26 cellular contexts compared by ENCODE assay signal in the genomic region with DNA sequence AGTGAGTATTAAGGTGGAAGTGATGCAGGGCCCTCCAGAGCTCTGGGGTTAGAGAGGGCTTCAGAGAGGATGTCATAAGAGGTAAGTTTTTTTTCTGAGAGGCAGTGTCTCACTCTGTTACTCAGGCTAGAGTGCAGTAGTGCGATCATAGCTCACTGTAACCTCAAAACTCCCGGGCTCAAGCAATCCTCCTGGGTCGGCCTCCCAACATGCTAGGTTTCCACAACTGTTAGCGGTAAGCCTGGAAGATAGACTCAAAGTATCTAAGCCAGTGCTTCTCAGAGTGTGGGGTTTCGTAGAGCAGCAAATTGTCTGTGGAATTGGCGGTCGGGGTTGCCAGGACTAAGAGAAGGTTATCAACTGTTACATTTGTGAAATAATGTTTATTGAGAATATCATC. TPM values are rescaled to one million over a fixed set of nuclear protein-coding genes. Genes with fewer than 3 reads are reported as not detected.
A peak's percentile ranks its signal among the peaks of the same experiment; 100 is the strongest.
DNase-seq lines count a peak whose midpoint lies in the region; ATAC-seq and TF ChIP-seq lines count a peak whose summit lies in the region.
"Had no signal": no experiment of that assay in that cellular context is flagged by ENCODE, and none has a peak within 500 bp of the region (broad histone marks: within the 10 kb centered on the region; RNA-seq: fewer than 3 reads in every experiment).

No MANE protein-coding gene starts in this region.

- no peak overlapping the region for H3K23ac ChIP-seq in H9 (ENCODE audit: insufficient read length, low read depth, low read length)

- H3K27ac Mint-ChIP-seq in H9 (peak overlapping the region in 2 of 3 experiments; percentile 20 to 22; a peak in 3 of 7 replicates), brain (peak overlapping the region in 3 of 5 experiments; percentile 15 to 50 (median 16)), neural progenitor cell (no peak overlapping the region)
- H3K27ac Mint-ChIP-seq in natural killer cell treated with Interleukin-12 subunit alpha and Interleukin-12 subunit beta and Interleukin-15 and Interleukin-18, amount 100 ng/mL, for 72 hours: no peak overlapping the region
- H3K27ac Mint-ChIP-seq: CD4-positive, alpha-beta T cell; IgD-negative memory B cell; T-helper 1 cell treated with Interleukin-12 subunit alpha and Interleukin-12 subunit beta and Interleukin-4 antibody, amounts not matched to agents 30 μg/mL and 1 μg/mL, for 36 hours had no signal

- H3K4me3 ChIP-seq in BLaER1 treated with 17β-estradiol and CSF1 and Interleukin-3, amounts not matched to agents 10 nM and 100 nM: no peak overlapping the region
- H3K4me3 ChIP-seq in neural progenitor cell: no peak overlapping the region

- no peak overlapping the region; the same call in 1 of the 2 replicates for H3K14ac ChIP-seq in H9 (ENCODE audit: insufficient read depth, low read length)

- no peak overlapping the region for H2BK15ac ChIP-seq in H9 (ENCODE audit: low read depth, low read length)

- DNase-seq in H9: no peak
- DNase-seq in neural progenitor cell (ENCODE audit: low spot score): no peak
- DNase-seq in NCI-H2227 (lab: John Stamatoyannopoulos, UW; ENCODE audit: unreplicated experiment): no peak
- no peak for DNase-seq in natural killer cell treated with Interleukin-12 subunit alpha and Interleukin-12 subunit beta and Interleukin-15 and Interleukin-18, amount 100 ng/mL, for 72 hours (ENCODE audit: low spot score)
- DNase-seq in activated effector memory CD4-positive, alpha-beta T cell treated with Interleukin-2 at 50 U/mL for 16 hours: no peak
- DNase-seq in NCI-H1694 treated with DMSO at 0.1 percent for 48 hours (lab: John Stamatoyannopoulos, UW): no peak
- DNase-seq: CD4-positive, alpha-beta T cell; COR-L47; DMS53; EL; GDM1; NCI-H1092 treated with DMSO at 0.1 percent for 48 hours; NCI-H1436 treated with DMSO at 0.1 percent for 48 hours; NCI-H1930; NCI-H2107; NCI-H446; NCI-H524 treated with DMSO at 0.1 percent for 48 hours; NCI-H82; SHP77 treated with DMSO at 0.1 percent for 48 hours; SK-N-SH; SW 1271 had no signal

- no peaks in the 10 kb centered on the region for H3K27me3 ChIP-seq in BLaER1 treated with 17β-estradiol and CSF1 and Interleukin-3, amounts not matched to agents 10 nM and 100 nM
- no peaks in the 10 kb centered on the region for H3K27me3 ChIP-seq in H9 (ENCODE audit: insufficient read depth, low read length)
- H3K27me3 ChIP-seq in neural progenitor cell: no peaks in the 10 kb centered on the region

- no peak overlapping the region for H3K18ac ChIP-seq in H9 (ENCODE audit: insufficient read length, low read depth, low read length)

- H4K8ac ChIP-seq in H9 (replicated peaks; ENCODE audit: insufficient read length, low read depth, low read length): no peak overlapping the region

- H3K79me1 ChIP-seq in H9 (ENCODE audit: insufficient read depth, low read depth, low read length, poor library complexity, severe bottlenecking): no peaks in the 10 kb centered on the region

- H3K9ac ChIP-seq in BLaER1 treated with 17β-estradiol and CSF1 and Interleukin-3, amounts not matched to agents 10 nM and 100 nM: no peak overlapping the region
- H3K9ac ChIP-seq in H9 (ENCODE audit: extremely low read depth, insufficient read length, low read length) (no peak overlapping the region), neural progenitor cell (no peak overlapping the region)
- H3K9ac ChIP-seq: SK-N-SH had no signal

- no peaks in the 10 kb centered on the region for H4K20me1 ChIP-seq in BLaER1 treated with 17β-estradiol and CSF1 and Interleukin-3, amounts not matched to agents 10 nM and 100 nM
- H4K20me1 ChIP-seq in H9 (ENCODE audit: control insufficient read depth, insufficient read depth, insufficient read length) (no peaks in the 10 kb centered on the region), neural progenitor cell (ENCODE audit: low read depth) (no peaks in the 10 kb centered on the region)

- no peak overlapping the region for H4K5ac ChIP-seq in H9 (ENCODE audit: insufficient read length, low read depth, low read length)

- peaks cover 19 to 58% (median 44%) of the 10 kb centered on the region in 10 experiments for H3K4me1 ChIP-seq in BLaER1 treated with 17β-estradiol and CSF1 and Interleukin-3, amounts not matched to agents 10 nM and 100 nM
- H3K4me1 ChIP-seq in H9 (ENCODE audit: insufficient read depth, low read length) (no peaks in the 10 kb centered on the region; the same call in 1 of the 2 replicates), neural progenitor cell (peaks cover 7% of the 10 kb centered on the region)

- H3K27ac ChIP-seq in BLaER1 treated with 17β-estradiol and CSF1 and Interleukin-3, amounts not matched to agents 10 nM and 100 nM: no peak overlapping the region
- no peak overlapping the region for H3K27ac ChIP-seq in H9 (ENCODE audit: insufficient read length, low read depth, low read length)
- H3K27ac ChIP-seq in neural progenitor cell: no peak overlapping the region
- H3K27ac ChIP-seq: HL-60 had no signal

- no peak overlapping the region for H2AFZ ChIP-seq in H9 (ENCODE audit: low read length)
- H2AFZ ChIP-seq in neural progenitor cell (replicated peaks): peak overlapping the region; percentile 7

- H3K36me3 ChIP-seq in BLaER1 treated with 17β-estradiol and CSF1 and Interleukin-3, amounts not matched to agents 10 nM and 100 nM: no peaks in the 10 kb centered on the region
- H3K36me3 ChIP-seq in neural progenitor cell: no peaks in the 10 kb centered on the region

- H2BK12ac ChIP-seq in H9 (ENCODE audit: insufficient read length, low read depth, low read length): no peak overlapping the region

- H2BK5ac ChIP-seq in H9 (ENCODE audit: insufficient read length, low read length): no peak overlapping the region

- H3F3A ChIP-seq in neural progenitor cell (ENCODE audit: low read depth): no peaks in the 10 kb centered on the region

- H3K4me1 Mint-ChIP-seq in H9: peaks cover 8 to 13% of the 10 kb centered on the region in 2 experiments
- H3K4me1 Mint-ChIP-seq in brain: peaks cover 48% of the 10 kb centered on the region
- peaks cover 20% of the 10 kb centered on the region for H3K4me1 Mint-ChIP-seq in neural progenitor cell
- H3K4me1 Mint-ChIP-seq in natural killer cell treated with Interleukin-12 subunit alpha and Interleukin-12 subunit beta and Interleukin-15 and Interleukin-18, amount 100 ng/mL, for 72 hours (ENCODE audit: low read depth in 2 of 2): no peaks in the 10 kb centered on the region

- TF ChIP-seq CTCF in H9 (conservative IDR thresholded peaks at IDR 0.05) (no peak), brain (conservative IDR thresholded peaks at IDR 0.05) (no peak), neural progenitor cell (IDR thresholded peaks at IDR 0.05) (no peak)

- H3K79me2 ChIP-seq in H9 (ENCODE audit: insufficient read depth, low read length) (no peaks in the 10 kb centered on the region), neural progenitor cell (ENCODE audit: low read depth) (no peaks in the 10 kb centered on the region)

- H4K91ac ChIP-seq in H9 (ENCODE audit: insufficient read length, low read depth, low read length): no peak overlapping the region

- no peak for ATAC-seq in natural killer cell treated with Interleukin-12 subunit alpha and Interleukin-12 subunit beta and Interleukin-15 and Interleukin-18, amount 100 ng/mL, for 72 hours

- H2BK120ac ChIP-seq in H9 (ENCODE audit: low read depth, low read length, poor library complexity, severe bottlenecking): no peak overlapping the region

- WGBS in H9 (ENCODE audit: extremely low coverage, insufficient read length, low lambda C conversion rate): no CpG with 5 or more reads among the region's 7 CpGs

- H3K4me3 Mint-ChIP-seq in H9: no peak overlapping the region
- no peak overlapping the region for H3K4me3 Mint-ChIP-seq in brain
- H3K4me3 Mint-ChIP-seq in neural progenitor cell: no peak overlapping the region
- no peak overlapping the region for H3K4me3 Mint-ChIP-seq in natural killer cell treated with Interleukin-12 subunit alpha and Interleukin-12 subunit beta and Interleukin-15 and Interleukin-18, amount 100 ng/mL, for 72 hours
- H3K4me3 Mint-ChIP-seq: CD4-positive, alpha-beta T cell; IgD-negative memory B cell; T-helper 1 cell treated with Interleukin-12 subunit alpha and Interleukin-12 subunit beta and Interleukin-4 antibody, amounts not matched to agents 30 μg/mL and 1 μg/mL, for 36 hours had no signal

- peaks cover 0 to 6% (median 0%) of the 10 kb centered on the region in 11 experiments; a peak in 1 of 22 replicates for H3K9me3 ChIP-seq in BLaER1 treated with 17β-estradiol and CSF1 and Interleukin-3, amounts not matched to agents 10 nM and 100 nM (replicated peaks in 1 of 11)
- no peaks in the 10 kb centered on the region for H3K9me3 ChIP-seq in H9 (ENCODE audit: control insufficient read depth, low read depth, low read length)
- no peaks in the 10 kb centered on the region for H3K9me3 ChIP-seq in neural progenitor cell (ENCODE audit: low read depth)
- H3K9me3 ChIP-seq: SK-N-SH had no signal

- no peaks in the 10 kb centered on the region for H3K23me2 ChIP-seq in H9 (ENCODE audit: insufficient read length, low read depth, low read length, poor library complexity, severe bottlenecking)

- peak overlapping the region in 8 of 11 experiments; percentile 7 to 60 (median 41); a peak in 13 of 22 replicates for H3K4me2 ChIP-seq in BLaER1 treated with 17β-estradiol and CSF1 and Interleukin-3, amounts not matched to agents 10 nM and 100 nM
- H3K4me2 ChIP-seq in H9 (ENCODE audit: insufficient read depth, insufficient read length, low read length) (no peak overlapping the region), neural progenitor cell (no peak overlapping the region)
- H3K4me2 ChIP-seq: SK-N-SH had no signal

- no peak overlapping the region for H2AK5ac ChIP-seq in H9 (ENCODE audit: insufficient read length, low read length)

- H3K27me3 Mint-ChIP-seq in H9 (ENCODE audit: low read depth) (no peaks in the 10 kb centered on the region), brain (no peaks in the 10 kb centered on the region), neural progenitor cell (ENCODE audit: insufficient read depth, low read depth) (peaks cover 7% of the 10 kb centered on the region)
- peaks cover 0 to 3% of the 10 kb centered on the region in 2 donors for H3K27me3 Mint-ChIP-seq in natural killer cell treated with Interleukin-12 subunit alpha and Interleukin-12 subunit beta and Interleukin-15 and Interleukin-18, amount 100 ng/mL, for 72 hours
- H3K27me3 Mint-ChIP-seq: CD4-positive, alpha-beta T cell; IgD-negative memory B cell had no signal

- H3K4ac ChIP-seq in H9 (ENCODE audit: low read depth, low read length): no peak overlapping the region

- H3K36me3 Mint-ChIP-seq in H9 (ENCODE audit: insufficient read depth in 1 of 3, low read depth in 3 of 3) (no peaks in the 10 kb centered on the region), brain (no peaks in the 10 kb centered on the region), neural progenitor cell (no peaks in the 10 kb centered on the region)
- no peaks in the 10 kb centered on the region for H3K36me3 Mint-ChIP-seq in natural killer cell treated with Interleukin-12 subunit alpha and Interleukin-12 subunit beta and Interleukin-15 and Interleukin-18, amount 100 ng/mL, for 72 hours
- H3K36me3 Mint-ChIP-seq: IgD-negative memory B cell had no signal

- H3T11ph ChIP-seq in H9 (ENCODE audit: low read length): no peak overlapping the region

- H3K9me3 Mint-ChIP-seq in H9: no peaks in the 10 kb centered on the region
- H3K9me3 Mint-ChIP-seq in brain: peaks cover 0 to 2% (median 0%) of the 10 kb centered on the region in 5 experiments
- no peaks in the 10 kb centered on the region for H3K9me3 Mint-ChIP-seq in neural progenitor cell
- no peaks in the 10 kb centered on the region for H3K9me3 Mint-ChIP-seq in natural killer cell treated with Interleukin-12 subunit alpha and Interleukin-12 subunit beta and Interleukin-15 and Interleukin-18, amount 100 ng/mL, for 72 hours
- H3K9me3 Mint-ChIP-seq: CD4-positive, alpha-beta T cell; IgD-negative memory B cell; T-helper 1 cell treated with Interleukin-12 subunit alpha and Interleukin-12 subunit beta and Interleukin-4 antibody, amounts not matched to agents 30 μg/mL and 1 μg/mL, for 36 hours had no signal

- no peak overlapping the region for H2BK20ac ChIP-seq in H9 (ENCODE audit: low read depth, low read length, poor library complexity, severe bottlenecking)

- no peak overlapping the region for H3K56ac ChIP-seq in H9 (ENCODE audit: insufficient read length, low read depth, low read length)

RNA-seq across cellular contexts. Expression of a gene that starts 18.6 kb away (rescaled TPM):
- total RNA-seq in H9 (2021) (18.6 and 19.1 TPM in 2 replicates), neural progenitor cell (ENCODE audit: low replicate concordance) (24.0 and 33.7 TPM in 2 replicates)
- polyA plus RNA-seq in brain (ENCODE audit: insufficient read depth, low read depth, low replicate concordance): 25.4 TPM
- under 1 TPM; 0.24 to 0.36 TPM for total RNA-seq in natural killer cell treated with Interleukin-12 subunit alpha and Interleukin-12 subunit beta and Interleukin-15 and Interleukin-18, amount 100 ng/mL, for 72 hours
- polyA plus RNA-seq: IgD-negative memory B cell had no signal

Comparison
In these comparisons a context has a peak if more than half of its experiments do, and no peak if none do; other contexts are left out.
1. H3K4me2 ChIP-seq: peak in BLaER1 treated with 17β-estradiol and CSF1 and Interleukin-3, amounts not matched to agents 10 nM and 100 nM (8 of 11); none in H9 (single experiment) and neural progenitor cell (single experiment).
2. H3K27ac Mint-ChIP-seq: peak in H9 (2 of 3) and brain (3 of 5); none in neural progenitor cell (single experiment) and natural killer cell treated with Interleukin-12 subunit alpha and Interleukin-12 subunit beta and Interleukin-15 and Interleukin-18, amount 100 ng/mL, for 72 hours (0 of 2).
3. RNA of a gene that starts 18.6 kb away (total RNA-seq): 24.0 to 33.7 TPM in neural progenitor cell and 18.6 to 19.1 TPM in H9; 0.24 to 0.36 TPM in natural killer cell treated with Interleukin-12 subunit alpha and Interleukin-12 subunit beta and Interleukin-15 and Interleukin-18, amount 100 ng/mL, for 72 hours; every median in the first group is over 10 times any median in the second.